ENCODE assay signal across 8 cellular contexts in genomic region chr10:425365-425764, GRCh38.
A peak's percentile ranks its signal among the peaks of the same experiment; 100 is the strongest.
DNase-seq lines count a peak whose midpoint lies in the region; ATAC-seq, FAIRE-seq and TF ChIP-seq lines count a peak whose summit lies in the region.
"Not testable (repeated sequence)": the region's sequence is repeated elsewhere in the genome, so short reads cannot be mapped to it uniquely, and the experiment has no call there.

No MANE protein-coding gene starts in this region.

- CTCF ChIA-PET in GM12878 (lab: Yijun Ruan, JAX) = not testable (repeated sequence)

- not testable (repeated sequence) for H3K4me2 ChIP-seq in GM12878 (ENCODE audit: control insufficient read depth, insufficient read depth)

- H3K4me1 ChIP-seq in GM12878 (ENCODE audit: control insufficient read depth, insufficient read depth, low read length) = not testable (repeated sequence)

- DNase-seq in Caki2 (ENCODE audit: low read depth) (peak; percentile 22), HCEC 1CT (peak; percentile 5), RKO (ENCODE audit: low spot score) (peak; percentile 57), activated T-cell treated with anti-CD3 and anti-CD28 coated beads for 48 hours (ENCODE audit: low read depth) (peak; percentile 6), erythroblast (lab: John Stamatoyannopoulos, UW) (peak; percentile 10 to 31), myocyte (ENCODE audit: low read depth) (peak; percentile 2)
- not testable (repeated sequence) for DNase-seq in GM12878 (ENCODE audit: low read depth, low spot score)
- peak; percentile 8 for DNase-seq in stimulated activated naive CD4-positive, alpha-beta T cell treated with Interleukin-2 at 50 U/mL for 16 hours (lab: John Stamatoyannopoulos, UW)

- RAD21 ChIA-PET in GM12878 (lab: Charles Lee; ENCODE audit: unreplicated experiment) = not testable (repeated sequence)

- not testable (repeated sequence) for FAIRE-seq in GM12878 (lab: Jason Lieb, UNC)

- ATAC-seq in GM12878 = not testable (repeated sequence)

- intact Hi-C loops in GM12878 (cut with micrococcal nuclease; ENCODE audit: unreplicated experiment) = not testable (repeated sequence)

- not testable (repeated sequence) for TF ChIP-seq EP300 in GM12878 (IDR thresholded peaks at IDR 0.05; ENCODE audit: borderline replicate concordance in 1 of 2, control insufficient read depth in 1 of 2, low read depth in 2 of 2, low read length in 2 of 2)

- H3K36me3 ChIP-seq in GM12878 (ENCODE audit: control insufficient read depth in 2 of 2, insufficient read depth in 2 of 2, low read length in 1 of 2) = not testable (repeated sequence)

- TF ChIP-seq POLR2A in GM12878 (IDR thresholded peaks at IDR 0.05; ENCODE audit: low read depth, low read length); erythroblast (IDR thresholded peaks at IDR 0.05; ENCODE audit: low read length): not testable (repeated sequence)

- not testable (repeated sequence) for BruUV-seq in GM12878 (replicated peaks; lab: Mats Ljungman, UMichigan)

- POLR2A ChIA-PET in GM12878 (lab: Charles Lee) = not testable (repeated sequence)

- not testable (repeated sequence) for H3K79me2 ChIP-seq in GM12878 (ENCODE audit: control insufficient read depth, insufficient read depth, low read length)

- H3K4me3 ChIP-seq in GM12878 = not testable (repeated sequence)

- in situ Hi-C loops in Caki2 (cut with HindIII; ENCODE audit: low pct_unique_long_range_greater_than_20kb, low sequenced_read_pairs); GM12878 (cut with MboI): not testable (repeated sequence)

- not testable (repeated sequence) for TF ChIP-seq RAD21 in GM12878 (IDR thresholded peaks at IDR 0.05; ENCODE audit: insufficient read depth, low read depth, low read length)

- WGBS in GM12878 (ENCODE audit: insufficient coverage, insufficient replicate concordance, low lambda C conversion rate, missing lambda C conversion rate) = 85% methylated on average over 12 of the region's 12 CpGs

- H3K27me3 ChIP-seq in GM12878 (replicated peaks in 1 of 2; ENCODE audit: control insufficient read depth in 2 of 2, insufficient read depth in 2 of 2, low read length in 1 of 2) = not testable (repeated sequence)

- H3K27ac ChIP-seq in GM12878 (ENCODE audit: control insufficient read depth, insufficient read depth) = not testable (repeated sequence)

- SMC1A ChIA-PET in GM12878 (lab: Charles Lee; ENCODE audit: uncharacterized antibody, unreplicated experiment) = not testable (repeated sequence)

- not testable (repeated sequence) for H2AFZ ChIP-seq in GM12878 (ENCODE audit: control insufficient read depth, low read depth, low read length)

- not testable (repeated sequence) for TF ChIP-seq CTCF in GM12878 (IDR thresholded peaks at IDR 0.05 in 2 of 3, conservative IDR thresholded peaks at IDR 0.05 in 1 of 3; ENCODE audit: control insufficient read depth in 2 of 3, extremely low read depth in 1 of 3, insufficient read depth in 1 of 3, low read depth in 3 of 3, low read length in 3 of 3)

- H3K9me3 ChIP-seq in GM12878 (replicated peaks; ENCODE audit: control insufficient read depth, insufficient read depth, low read length) = not testable (repeated sequence)

- not testable (repeated sequence) for H3K9ac ChIP-seq in GM12878 (ENCODE audit: control insufficient read depth, insufficient read depth, low read length)

- not testable (repeated sequence) for H4K20me1 ChIP-seq in GM12878 (ENCODE audit: control insufficient read depth, insufficient read depth)

TF ChIP-seq in GM12878, 131 proteins besides CTCF, POLR2A, EP300 and RAD21:
- TF ChIP-seq, protein P1, sequence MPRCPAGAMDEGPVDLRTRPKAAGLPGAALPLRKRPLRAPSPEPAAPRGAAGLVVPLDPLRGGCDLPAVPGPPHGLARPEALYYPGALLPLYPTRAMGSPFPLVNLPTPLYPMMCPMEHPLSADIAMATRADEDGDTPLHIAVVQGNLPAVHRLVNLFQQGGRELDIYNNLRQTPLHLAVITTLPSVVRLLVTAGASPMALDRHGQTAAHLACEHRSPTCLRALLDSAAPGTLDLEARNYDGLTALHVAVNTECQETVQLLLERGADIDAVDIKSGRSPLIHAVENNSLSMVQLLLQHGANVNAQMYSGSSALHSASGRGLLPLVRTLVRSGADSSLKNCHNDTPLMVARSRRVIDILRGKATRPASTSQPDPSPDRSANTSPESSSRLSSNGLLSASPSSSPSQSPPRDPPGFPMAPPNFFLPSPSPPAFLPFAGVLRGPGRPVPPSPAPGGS (IDR thresholded peaks at IDR 0.05; ENCODE audit: borderline replicate concordance, insufficient read depth, low read depth, low read length, poor library complexity, severe bottlenecking) = peak; percentile 61
- TF ChIP-seq, protein P2, sequence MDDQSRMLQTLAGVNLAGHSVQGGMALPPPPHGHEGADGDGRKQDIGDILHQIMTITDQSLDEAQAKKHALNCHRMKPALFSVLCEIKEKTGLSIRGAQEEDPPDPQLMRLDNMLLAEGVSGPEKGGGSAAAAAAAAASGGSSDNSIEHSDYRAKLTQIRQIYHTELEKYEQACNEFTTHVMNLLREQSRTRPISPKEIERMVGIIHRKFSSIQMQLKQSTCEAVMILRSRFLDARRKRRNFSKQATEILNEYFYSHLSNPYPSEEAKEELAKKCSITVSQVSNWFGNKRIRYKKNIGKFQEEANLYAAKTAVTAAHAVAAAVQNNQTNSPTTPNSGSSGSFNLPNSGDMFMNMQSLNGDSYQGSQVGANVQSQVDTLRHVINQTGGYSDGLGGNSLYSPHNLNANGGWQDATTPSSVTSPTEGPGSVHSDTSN (IDR thresholded peaks at IDR 0.05; ENCODE audit: insufficient replicate concordance, low read depth, low read length) = peak; percentile 2
- 0 out of 2 replicates have a peak, but pooled peaks have one; percentile 37 for TF ChIP-seq NFIC (IDR thresholded peaks at IDR 0.05; ENCODE audit: low read depth, low read length)
